In the genomic region with DNA sequence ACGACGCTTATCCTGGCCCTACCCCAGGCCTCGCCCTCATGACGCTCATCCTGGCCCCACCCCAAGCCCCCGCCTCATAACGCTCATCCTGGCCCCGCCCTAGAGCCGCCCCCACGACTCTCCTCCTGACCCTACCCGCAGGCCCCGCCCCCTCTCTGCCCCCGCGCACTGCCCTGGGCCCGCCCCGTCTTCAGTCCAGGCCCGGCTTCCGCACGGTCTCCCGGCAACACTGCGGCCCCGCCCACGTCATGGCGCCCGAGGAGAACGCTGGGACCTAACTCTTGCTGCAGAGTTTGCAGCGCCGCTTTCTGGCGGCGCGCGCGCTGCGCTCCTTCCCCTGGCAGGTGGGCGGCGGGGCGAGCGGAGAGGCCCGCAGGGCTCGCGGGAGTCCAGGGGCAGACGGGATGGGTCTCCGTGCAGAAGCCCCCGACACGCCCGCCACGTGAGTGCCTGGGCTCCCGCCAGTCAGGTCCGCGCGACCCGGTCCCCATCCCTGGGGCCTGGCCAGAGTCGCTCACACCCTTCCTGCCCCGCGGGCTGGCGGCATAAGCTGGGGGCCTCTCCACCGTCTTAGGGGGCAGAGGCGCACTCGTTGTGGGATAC, we compare ENCODE assay signal across 8 cellular contexts. TPM values are rescaled to one million over a fixed set of nuclear protein-coding genes. Genes with fewer than 3 reads are reported as not detected.
DNase-seq lines count a peak whose midpoint lies in the region; ATAC-seq, FAIRE-seq and TF ChIP-seq lines count a peak whose summit lies in the region.

No MANE protein-coding gene starts in this region.

- peaks cover 2% of the 10 kb centered on the region for H3K23me2 ChIP-seq in H1 (ENCODE audit: low read depth, low read length)

- POLR2A ChIA-PET in Caco-2 (lab: Charles Lee), result no interaction called here
- POLR2A ChIA-PET in activated CD4-positive, alpha-beta T cell treated with anti-CD3 and anti-CD28 coated beads, Interleukin-2, amount 10 ng/mL, durations not matched to agents 7 days and 5 days (lab: Charles Lee), result no interaction called here
- POLR2A ChIA-PET in H1 (lab: Charles Lee; ENCODE audit: partially characterized antibody), result no interaction called here

- H2BK15ac ChIP-seq in H1 (ENCODE audit: low read length), result no peak overlapping the region
- H2BK15ac ChIP-seq in mesenchymal stem cell (ENCODE audit: low read depth, poor library complexity, severe bottlenecking), result peak overlapping the region; percentile 82

- H3K56ac ChIP-seq in H1 (replicated peaks; ENCODE audit: insufficient read length, low read depth, low read length), result no peak overlapping the region

- no peaks in the 10 kb centered on the region for H3K27me3 ChIP-seq in Caco-2 (replicated peaks; ENCODE audit: control insufficient read depth, insufficient read depth, low read length)
- H3K27me3 ChIP-seq in H1 (replicated peaks in 1 of 4; ENCODE audit: control insufficient read depth in 3 of 4, extremely low read depth in 1 of 4, insufficient read depth in 3 of 4, low read length in 3 of 4), result no peaks in the 10 kb centered on the region
- H3K27me3 ChIP-seq in mesenchymal stem cell (ENCODE audit: control insufficient read depth in 1 of 2, insufficient read depth in 1 of 2, low read length in 2 of 2), result no peaks in the 10 kb centered on the region

- intact Hi-C loops in Caco-2 (cut with micrococcal nuclease; ENCODE audit: unreplicated experiment), result loop anchor here (5.0 to 10.0 kb wide), 3 partner anchors 149 to 319 kb away; a partner anchor contains a TSS

- no peak overlapping the region for H3K14ac ChIP-seq in H1 (ENCODE audit: insufficient read length)
- H3K14ac ChIP-seq in mesenchymal stem cell (ENCODE audit: low read length in 2 of 2), result no peak overlapping the region

- ATAC-seq in GM19438 (IDR thresholded peaks at IDR 0.05; ENCODE audit: low read depth, unreplicated experiment), result peak; percentile 75
- peak; percentile 69 for ATAC-seq in HG03520 (IDR thresholded peaks at IDR 0.05; ENCODE audit: unreplicated experiment)

- H3K79me1 ChIP-seq in H1 (ENCODE audit: low read depth, low read length) (no peaks in the 10 kb centered on the region), mesenchymal stem cell (replicated peaks; ENCODE audit: low read length, poor library complexity, severe bottlenecking) (no peaks in the 10 kb centered on the region)

- peak overlapping the region; percentile 73 for H3K27ac Mint-ChIP-seq in Caco-2 (ENCODE audit: unreplicated experiment)
- peak overlapping the region; percentile 97 for H3K27ac Mint-ChIP-seq in activated CD4-positive, alpha-beta T cell treated with anti-CD3 and anti-CD28 coated beads, Interleukin-2, amount 10 ng/mL, durations not matched to agents 7 days and 5 days

- H2AK5ac ChIP-seq in H1 (ENCODE audit: low read depth, low read length) (peak overlapping the region; percentile 86; the same call in 1 of the 2 replicates), mesenchymal stem cell (ENCODE audit: low read length, severe bottlenecking) (no peak overlapping the region)

- H3K9ac ChIP-seq in H1 (replicated peaks in 1 of 4; ENCODE audit: extremely low read depth in 1 of 4, low read depth in 3 of 4, low read length in 3 of 4), result peak overlapping the region; percentile 49 to 67 (median 66)
- peak overlapping the region; percentile 95 for H3K9ac ChIP-seq in mesenchymal stem cell (ENCODE audit: low read length)

- H3K9me3 ChIP-seq in Caco-2 (no peaks in the 10 kb centered on the region), H1 (ENCODE audit: insufficient read depth in 2 of 2, low read depth in 1 of 2, low read length in 1 of 2) (no peaks in the 10 kb centered on the region), mesenchymal stem cell (ENCODE audit: control insufficient read depth, low read length) (no peaks in the 10 kb centered on the region)

- H3K36me3 ChIP-seq in Caco-2 (ENCODE audit: control insufficient read depth, insufficient read depth, low read length) (no peaks in the 10 kb centered on the region), H1 (ENCODE audit: control insufficient read depth in 2 of 4, insufficient read depth in 4 of 4, low read length in 3 of 4) (no peaks in the 10 kb centered on the region), mesenchymal stem cell (ENCODE audit: control insufficient read depth in 1 of 2, insufficient read depth in 2 of 2, low read depth in 1 of 2, low read length in 2 of 2) (no peaks in the 10 kb centered on the region)

- peak overlapping the region; percentile 69 for H3K4me3 Mint-ChIP-seq in Caco-2 (ENCODE audit: unreplicated experiment)
- peak overlapping the region; percentile 85 for H3K4me3 Mint-ChIP-seq in activated CD4-positive, alpha-beta T cell treated with anti-CD3 and anti-CD28 coated beads, Interleukin-2, amount 10 ng/mL, durations not matched to agents 7 days and 5 days

- peak; percentile 52 to 60 for TF ChIP-seq RAD21 in H1 (IDR thresholded peaks at IDR 0.05 in 1 of 2, conservative IDR thresholded peaks at IDR 0.05 in 1 of 2; ENCODE audit: low read depth in 2 of 2, low read length in 2 of 2)

- no TSS peak for BruUV-seq in Caco-2 (replicated peaks; lab: Mats Ljungman, UMichigan)

- no peak for FAIRE-seq in H1 (lab: Jason Lieb, UNC)

- H4K20me1 ChIP-seq in H1 (replicated peaks in 1 of 2; ENCODE audit: control insufficient read depth in 1 of 2, insufficient read depth in 2 of 2, low read length in 2 of 2), result no peaks in the 10 kb centered on the region

- H2AFZ ChIP-seq in H1 (ENCODE audit: low read length) (0 out of 2 replicates have a peak overlapping the region, but pooled peaks have one; percentile 13), mesenchymal stem cell (ENCODE audit: low read depth, low read length) (peak overlapping the region; percentile 48)

- H2BK5ac ChIP-seq in H1 (ENCODE audit: low read depth, low read length) (peak overlapping the region; percentile 75; the same call in 1 of the 2 replicates), mesenchymal stem cell (ENCODE audit: low read depth, low read length, poor library complexity, severe bottlenecking) (peak overlapping the region; percentile 5)

- DNase-seq in Caco-2, result peak in 1 of 2 experiments; percentile 97
- DNase-seq in NCI-H524 (lab: John Stamatoyannopoulos, UW), result peak; percentile 92 to 96
- peak; percentile 96 for DNase-seq in activated CD4-positive, alpha-beta T cell treated with anti-CD3 and anti-CD28 coated beads, Interleukin-2, amount 10 ng/mL, durations not matched to agents 7 days and 5 days
- DNase-seq in H1 (ENCODE audit: low read depth in 1 of 2, low spot score in 2 of 2), result peak; percentile 84 to 97
- peak; percentile 95 for DNase-seq in mesenchymal stem cell
- peak; percentile 78 to 89 for DNase-seq in stimulated activated CD8-positive, alpha-beta memory T cell treated with anti-CD3 and anti-CD28 coated beads, Interleukin-4, amount 100 ng/mL, for 1 hour (ENCODE audit: low read depth in 2 of 2, low spot score in 1 of 2)

- no peaks in the 10 kb centered on the region for H3K79me2 ChIP-seq in H1 (ENCODE audit: control insufficient read depth in 1 of 2, insufficient read depth in 2 of 2, low read length in 2 of 2)

- peaks cover 7% of the 10 kb centered on the region for H3K36me3 Mint-ChIP-seq in Caco-2 (ENCODE audit: insufficient read depth, unreplicated experiment)
- no peaks in the 10 kb centered on the region for H3K36me3 Mint-ChIP-seq in activated CD4-positive, alpha-beta T cell treated with anti-CD3 and anti-CD28 coated beads, Interleukin-2, amount 10 ng/mL, durations not matched to agents 7 days and 5 days (ENCODE audit: low read depth)

- TF ChIP-seq CTCF in Caco-2 (IDR thresholded peaks at IDR 0.05; ENCODE audit: insufficient read depth in 1 of 2, low read depth in 1 of 2, low read length in 1 of 2, severe bottlenecking in 1 of 2, unreplicated experiment in 1 of 2), result peak in 1 of 2 experiments; percentile 30
- peak; percentile 36 to 53 (median 36) for TF ChIP-seq CTCF in H1 (IDR thresholded peaks at IDR 0.05; ENCODE audit: control extremely low read depth in 1 of 3, insufficient read depth in 1 of 3, low read depth in 1 of 3, low read length in 3 of 3)

- no peaks in the 10 kb centered on the region for H3K4me1 Mint-ChIP-seq in Caco-2 (ENCODE audit: low read depth, unreplicated experiment)
- peaks cover 24% of the 10 kb centered on the region for H3K4me1 Mint-ChIP-seq in activated CD4-positive, alpha-beta T cell treated with anti-CD3 and anti-CD28 coated beads, Interleukin-2, amount 10 ng/mL, durations not matched to agents 7 days and 5 days

- H3K27ac ChIP-seq in H1 (ENCODE audit: low read depth, low read length) (peak overlapping the region; percentile 73; the same call in 1 of the 2 replicates), mesenchymal stem cell (ENCODE audit: low read length, poor library complexity, severe bottlenecking) (peak overlapping the region; percentile 18)

- H2BK20ac ChIP-seq in H1 (ENCODE audit: low read length), result no peak overlapping the region

- H3K4me1 ChIP-seq in Caco-2, result no peaks in the 10 kb centered on the region
- H3K4me1 ChIP-seq in H1 (replicated peaks in 1 of 4; ENCODE audit: control insufficient read depth in 3 of 4, insufficient read depth in 4 of 4, low read length in 3 of 4), result no peaks in the 10 kb centered on the region; a peak in 1 of 7 replicates
- peaks cover 6% of the 10 kb centered on the region for H3K4me1 ChIP-seq in mesenchymal stem cell (ENCODE audit: control insufficient read depth, insufficient read depth, low read depth, low read length)

- H3K4me2 ChIP-seq in H1 (ENCODE audit: insufficient read depth in 1 of 2, low read depth in 2 of 2, low read length in 2 of 2), result peak overlapping the region; percentile 68 to 74
- H3K4me2 ChIP-seq in mesenchymal stem cell (ENCODE audit: low read length, poor library complexity, severe bottlenecking), result peak overlapping the region; percentile 72

- no peak overlapping the region; the same call in 1 of the 2 replicates for H3K18ac ChIP-seq in H1 (ENCODE audit: extremely low read depth, low read length)
- peak overlapping the region in 1 of 2 experiments; percentile 44 for H3K18ac ChIP-seq in mesenchymal stem cell (ENCODE audit: low read depth in 1 of 2, low read length in 2 of 2)

- CTCF ChIA-PET in Caco-2 (lab: Charles Lee), result interaction anchor here (0.7 to 1.0 kb wide), 2 partner anchors 281 to 297 kb away, joined by 3 to 4 read pairs; no protein-coding TSS in a partner anchor
- CTCF ChIA-PET in activated CD4-positive, alpha-beta T cell treated with anti-CD3 and anti-CD28 coated beads, Interleukin-2, amount 10 ng/mL, durations not matched to agents 7 days and 5 days (lab: Charles Lee), result interaction anchor here (1.0 kb wide), 1 partner anchor 11 kb away, joined by 4 read pairs; no protein-coding TSS in a partner anchor
- CTCF ChIA-PET in H1 (lab: Charles Lee; ENCODE audit: partially characterized antibody), result interaction anchor here (0.6 to 0.9 kb wide), 3 partner anchors 176 to 350 kb away, joined by 3 read pairs; no protein-coding TSS in a partner anchor

- no peak overlapping the region for H3K23ac ChIP-seq in H1 (ENCODE audit: insufficient read length)
- no peak overlapping the region for H3K23ac ChIP-seq in mesenchymal stem cell (ENCODE audit: low read length in 2 of 2)

- peak overlapping the region; percentile 81; the same call in 1 of the 2 replicates for H4K8ac ChIP-seq in H1 (ENCODE audit: extremely low read depth, insufficient read depth, low read length)
- H4K8ac ChIP-seq in mesenchymal stem cell (ENCODE audit: low read length), result peak overlapping the region; percentile 53

- H3K4ac ChIP-seq in H1 (replicated peaks; ENCODE audit: insufficient read length, low read depth, low read length) (no peak overlapping the region), mesenchymal stem cell (ENCODE audit: low read depth in 1 of 2, low read length in 2 of 2) (peak overlapping the region in 1 of 2 experiments; percentile 19)

- WGBS in H1 (ENCODE audit: extremely low coverage in 1 of 2, insufficient coverage in 1 of 2, insufficient read length in 1 of 2, insufficient replicate concordance in 2 of 2, low coverage in 1 of 2, low lambda C conversion rate in 2 of 2, missing lambda C conversion rate in 1 of 2), 2 experiments, result 2% methylated on average over 6 of the region's 58 CpGs; no CpG with 5 or more reads in 1 of the 2 experiments
- under 1% methylated on average over 50 of the region's 58 CpGs for WGBS in mesenchymal stem cell

- H2BK12ac ChIP-seq in H1 (ENCODE audit: low read depth, low read length) (0 out of 2 replicates have a peak overlapping the region, but pooled peaks have one; percentile 9), mesenchymal stem cell (ENCODE audit: low read length in 2 of 2) (peak overlapping the region in 1 of 2 experiments; percentile 27)

- peak overlapping the region; percentile 90 for H4K5ac ChIP-seq in H1 (ENCODE audit: insufficient read length, low read depth, low read length)

- H3K4me3 ChIP-seq in Caco-2 (ENCODE audit: low read depth, low read length) (peak overlapping the region; percentile 82), H1 (ENCODE audit: extremely low read depth in 1 of 4, insufficient read depth in 2 of 4, low read depth in 3 of 4, low read length in 4 of 4) (peak overlapping the region; percentile 17 to 72 (median 66)), mesenchymal stem cell (ENCODE audit: insufficient read depth in 1 of 2, low read depth in 1 of 2, low read length in 2 of 2) (peak overlapping the region; percentile 73 to 88)

- no peak overlapping the region for H4K91ac ChIP-seq in H1 (replicated peaks; ENCODE audit: insufficient read length, low read length)
- H4K91ac ChIP-seq in mesenchymal stem cell (ENCODE audit: low read length), result no peak overlapping the region

- H3K9me3 Mint-ChIP-seq in Caco-2 (ENCODE audit: unreplicated experiment), result no peaks in the 10 kb centered on the region
- H3K9me3 Mint-ChIP-seq in activated CD4-positive, alpha-beta T cell treated with anti-CD3 and anti-CD28 coated beads, Interleukin-2, amount 10 ng/mL, durations not matched to agents 7 days and 5 days, result no peaks in the 10 kb centered on the region

- TF ChIP-seq POLR2A in H1 (IDR thresholded peaks at IDR 0.05; ENCODE audit: control extremely low read depth in 1 of 2, low read depth in 2 of 2, low read length in 2 of 2), result peak; percentile 39 to 72

- no peaks in the 10 kb centered on the region for H3K27me3 Mint-ChIP-seq in Caco-2 (ENCODE audit: insufficient read depth, unreplicated experiment)
- H3K27me3 Mint-ChIP-seq in activated CD4-positive, alpha-beta T cell treated with anti-CD3 and anti-CD28 coated beads, Interleukin-2, amount 10 ng/mL, durations not matched to agents 7 days and 5 days, result no peaks in the 10 kb centered on the region

- no peak overlapping the region for H2BK120ac ChIP-seq in H1 (replicated peaks; ENCODE audit: low read depth, low read length)
- peak overlapping the region; percentile 71 for H2BK120ac ChIP-seq in mesenchymal stem cell (ENCODE audit: low read depth, low read length)

- TF ChIP-seq EP300 in H1 (IDR thresholded peaks at IDR 0.05; ENCODE audit: borderline replicate concordance in 1 of 2, low read depth in 2 of 2, low read length in 2 of 2), result no peak

RNA-seq across cellular contexts. Expression of a gene that starts 52.5 kb away (rescaled TPM):
- 0.30 TPM in 1 of 2 replicates, not detected in the other for total RNA-seq in Caco-2 (2022)
- total RNA-seq in activated CD4-positive, alpha-beta T cell treated with anti-CD3 and anti-CD28 coated beads, Interleukin-2, amount 10 ng/mL, durations not matched to agents 7 days and 5 days, result not detected
- total RNA-seq in H1 (2021; fragmentation: NEBNext Ultra II Directional; extraction: Animal tissue kit (Norgen Biotek cat#: 25700)), result 0.36 TPM in 1 of 2 replicates, not detected in the other
- 0.09 and 0.30 TPM in 2 replicates for polyA plus RNA-seq in H1 (2011; rRNA removed)
- polyA plus RNA-seq in H1 (2011; cell fraction: cytosol; rRNA removed), result 0.45 TPM
- 0.37 TPM for polyA plus RNA-seq in H1 (2011; cell fraction: nucleus; rRNA removed)
- polyA plus RNA-seq in H1 (2012, experiment 1 of 2), result 0.28 to 0.60 TPM in 2 of 4 replicates, not detected in the others
- not detected for polyA plus RNA-seq in H1 (2012, experiment 2 of 2)
- polyA plus RNA-seq in H1 (2013, experiment 1 of 2), result 0.12 TPM
- 0.09 TPM for polyA plus RNA-seq in H1 (2013, experiment 2 of 2)
- polyA minus RNA-seq in H1 (2011; rRNA and poly(A)+ RNA removed), result not detected in 2 replicates
- polyA minus RNA-seq in H1 (2011; cell fraction: cytosol; rRNA and poly(A)+ RNA removed), result not detected
- polyA minus RNA-seq in H1 (2011; cell fraction: nucleus; rRNA and poly(A)+ RNA removed), result not detected
- not detected for polyA plus RNA-seq in mesenchymal stem cell (2013, experiment 1 of 2)
- not detected for polyA plus RNA-seq in mesenchymal stem cell (2013, experiment 2 of 2)
